1 cellular context compared by ENCODE assay signal in the genomic region with DNA sequence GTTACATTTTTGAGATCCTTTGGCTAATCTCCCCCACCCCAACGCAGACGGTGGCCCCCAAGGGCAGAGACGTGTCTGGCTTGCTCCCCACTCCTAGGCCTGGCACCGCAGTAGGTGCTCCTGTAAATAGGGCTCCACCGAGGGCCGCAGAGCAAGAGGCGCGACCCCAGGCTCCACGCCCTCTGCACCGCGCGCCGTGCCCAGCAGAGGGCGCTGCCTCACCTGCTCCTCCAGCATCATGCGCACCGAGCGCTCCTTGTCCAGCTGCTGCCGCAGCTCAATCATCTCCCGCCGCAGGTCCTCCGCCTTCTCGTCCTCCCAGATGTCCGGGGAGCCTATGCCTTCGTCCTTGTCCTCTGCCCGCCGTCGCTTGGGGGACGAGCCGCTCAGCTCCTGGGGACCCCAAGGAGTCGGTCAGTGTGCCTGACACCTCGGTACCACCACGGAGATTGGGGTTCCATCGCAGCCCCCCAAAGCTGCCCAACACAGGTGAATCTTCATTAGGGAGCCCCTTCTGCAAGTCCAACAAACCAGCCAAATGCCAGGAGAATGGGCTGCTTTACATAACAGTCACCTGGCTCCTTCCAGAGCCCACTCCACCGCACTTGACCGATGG.
TF ChIP-seq lines count a peak whose summit lies in the region.

No MANE protein-coding gene starts in this region.

TF ChIP-seq in K562, 482 proteins besides CTCF, POLR2A, EP300 and RAD21 (continued from another document and continues in another):
- TF ChIP-seq, protein P1, sequence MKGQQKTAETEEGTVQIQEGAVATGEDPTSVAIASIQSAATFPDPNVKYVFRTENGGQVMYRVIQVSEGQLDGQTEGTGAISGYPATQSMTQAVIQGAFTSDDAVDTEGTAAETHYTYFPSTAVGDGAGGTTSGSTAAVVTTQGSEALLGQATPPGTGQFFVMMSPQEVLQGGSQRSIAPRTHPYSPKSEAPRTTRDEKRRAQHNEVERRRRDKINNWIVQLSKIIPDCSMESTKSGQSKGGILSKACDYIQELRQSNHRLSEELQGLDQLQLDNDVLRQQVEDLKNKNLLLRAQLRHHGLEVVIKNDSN (CRISPR knock-in tag; IDR thresholded peaks at IDR 0.05): 0 out of 2 replicates have a peak, but pooled peaks have one; percentile 12
- TF ChIP-seq, protein P2, sequence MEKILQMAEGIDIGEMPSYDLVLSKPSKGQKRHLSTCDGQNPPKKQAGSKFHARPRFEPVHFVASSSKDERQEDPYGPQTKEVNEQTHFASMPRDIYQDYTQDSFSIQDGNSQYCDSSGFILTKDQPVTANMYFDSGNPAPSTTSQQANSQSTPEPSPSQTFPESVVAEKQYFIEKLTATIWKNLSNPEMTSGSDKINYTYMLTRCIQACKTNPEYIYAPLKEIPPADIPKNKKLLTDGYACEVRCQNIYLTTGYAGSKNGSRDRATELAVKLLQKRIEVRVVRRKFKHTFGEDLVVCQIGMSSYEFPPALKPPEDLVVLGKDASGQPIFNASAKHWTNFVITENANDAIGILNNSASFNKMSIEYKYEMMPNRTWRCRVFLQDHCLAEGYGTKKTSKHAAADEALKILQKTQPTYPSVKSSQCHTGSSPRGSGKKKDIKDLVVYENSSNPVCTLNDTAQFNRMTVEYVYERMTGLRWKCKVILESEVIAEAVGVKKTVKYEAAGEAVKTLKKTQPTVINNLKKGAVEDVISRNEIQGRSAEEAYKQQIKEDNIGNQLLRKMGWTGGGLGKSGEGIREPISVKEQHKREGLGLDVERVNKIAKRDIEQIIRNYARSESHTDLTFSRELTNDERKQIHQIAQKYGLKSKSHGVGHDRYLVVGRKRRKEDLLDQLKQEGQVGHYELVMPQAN (IDR thresholded peaks at IDR 0.05; ENCODE audit: borderline replicate concordance): no peak
- TF ChIP-seq THRAP3 (IDR thresholded peaks at IDR 0.05; ENCODE audit: borderline replicate concordance) (no peak), ZNF76 (CRISPR knock-in tag; IDR thresholded peaks at IDR 0.05; ENCODE audit: borderline replicate concordance) (no peak), XRCC5 (IDR thresholded peaks at IDR 0.05; ENCODE audit: low read depth, low read length) (peak; percentile 38; the same call in 1 of the 2 replicates), CTBP1 (IDR thresholded peaks at IDR 0.05; ENCODE audit: borderline replicate concordance) (peak; percentile 47; the same call in 1 of the 2 replicates), CXXC5 (CRISPR knock-in tag; IDR thresholded peaks at IDR 0.05) (0 out of 2 replicates have a peak, but pooled peaks have one; percentile 13), ZBTB1 (CRISPR knock-in tag; IDR thresholded peaks at IDR 0.05; ENCODE audit: borderline replicate concordance, low read depth) (no peak), PTBP1 (IDR thresholded peaks at IDR 0.05; ENCODE audit: low read depth, low read length) (no peak), ZBTB7A (IDR thresholded peaks at IDR 0.05; ENCODE audit: borderline replicate concordance, control insufficient read depth, low read depth, low read length) (no peak), TCF3 (CRISPR knock-in tag; IDR thresholded peaks at IDR 0.05) (no peak), CEBPB (tag; IDR thresholded peaks at IDR 0.05) (no peak), HNRNPK (IDR thresholded peaks at IDR 0.05; ENCODE audit: low read depth, low read length, poor library complexity, severe bottlenecking) (no peak), RB1 (IDR thresholded peaks at IDR 0.05; ENCODE audit: low read depth) (peak; percentile 50; the same call in 1 of the 2 replicates), SMARCE1 (IDR thresholded peaks at IDR 0.05) (no peak), ZNF3 (CRISPR knock-in tag; IDR thresholded peaks at IDR 0.05) (no peak)
- TF ChIP-seq, protein P3, sequence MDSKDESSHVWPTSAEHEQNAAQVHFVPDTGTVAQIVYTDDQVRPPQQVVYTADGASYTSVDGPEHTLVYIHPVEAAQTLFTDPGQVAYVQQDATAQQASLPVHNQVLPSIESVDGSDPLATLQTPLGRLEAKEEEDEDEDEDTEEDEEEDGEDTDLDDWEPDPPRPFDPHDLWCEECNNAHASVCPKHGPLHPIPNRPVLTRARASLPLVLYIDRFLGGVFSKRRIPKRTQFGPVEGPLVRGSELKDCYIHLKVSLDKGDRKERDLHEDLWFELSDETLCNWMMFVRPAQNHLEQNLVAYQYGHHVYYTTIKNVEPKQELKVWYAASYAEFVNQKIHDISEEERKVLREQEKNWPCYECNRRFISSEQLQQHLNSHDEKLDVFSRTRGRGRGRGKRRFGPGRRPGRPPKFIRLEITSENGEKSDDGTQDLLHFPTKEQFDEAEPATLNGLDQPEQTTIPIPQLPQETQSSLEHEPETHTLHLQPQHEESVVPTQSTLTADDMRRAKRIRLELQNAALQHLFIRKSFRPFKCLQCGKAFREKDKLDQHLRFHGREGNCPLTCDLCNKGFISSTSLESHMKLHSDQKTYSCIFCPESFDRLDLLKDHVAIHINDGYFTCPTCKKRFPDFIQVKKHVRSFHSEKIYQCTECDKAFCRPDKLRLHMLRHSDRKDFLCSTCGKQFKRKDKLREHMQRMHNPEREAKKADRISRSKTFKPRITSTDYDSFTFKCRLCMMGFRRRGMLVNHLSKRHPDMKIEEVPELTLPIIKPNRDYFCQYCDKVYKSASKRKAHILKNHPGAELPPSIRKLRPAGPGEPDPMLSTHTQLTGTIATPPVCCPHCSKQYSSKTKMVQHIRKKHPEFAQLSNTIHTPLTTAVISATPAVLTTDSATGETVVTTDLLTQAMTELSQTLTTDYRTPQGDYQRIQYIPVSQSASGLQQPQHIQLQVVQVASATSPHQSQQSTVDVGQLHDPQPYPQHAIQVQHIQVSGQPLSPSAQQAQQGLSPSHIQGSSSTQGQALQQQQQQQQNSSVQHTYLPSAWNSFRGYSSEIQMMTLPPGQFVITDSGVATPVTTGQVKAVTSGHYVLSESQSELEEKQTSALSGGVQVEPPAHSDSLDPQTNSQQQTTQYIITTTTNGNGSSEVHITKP (IDR thresholded peaks at IDR 0.05; ENCODE audit: partially characterized antibody): no peak
- TF ChIP-seq, protein P4, sequence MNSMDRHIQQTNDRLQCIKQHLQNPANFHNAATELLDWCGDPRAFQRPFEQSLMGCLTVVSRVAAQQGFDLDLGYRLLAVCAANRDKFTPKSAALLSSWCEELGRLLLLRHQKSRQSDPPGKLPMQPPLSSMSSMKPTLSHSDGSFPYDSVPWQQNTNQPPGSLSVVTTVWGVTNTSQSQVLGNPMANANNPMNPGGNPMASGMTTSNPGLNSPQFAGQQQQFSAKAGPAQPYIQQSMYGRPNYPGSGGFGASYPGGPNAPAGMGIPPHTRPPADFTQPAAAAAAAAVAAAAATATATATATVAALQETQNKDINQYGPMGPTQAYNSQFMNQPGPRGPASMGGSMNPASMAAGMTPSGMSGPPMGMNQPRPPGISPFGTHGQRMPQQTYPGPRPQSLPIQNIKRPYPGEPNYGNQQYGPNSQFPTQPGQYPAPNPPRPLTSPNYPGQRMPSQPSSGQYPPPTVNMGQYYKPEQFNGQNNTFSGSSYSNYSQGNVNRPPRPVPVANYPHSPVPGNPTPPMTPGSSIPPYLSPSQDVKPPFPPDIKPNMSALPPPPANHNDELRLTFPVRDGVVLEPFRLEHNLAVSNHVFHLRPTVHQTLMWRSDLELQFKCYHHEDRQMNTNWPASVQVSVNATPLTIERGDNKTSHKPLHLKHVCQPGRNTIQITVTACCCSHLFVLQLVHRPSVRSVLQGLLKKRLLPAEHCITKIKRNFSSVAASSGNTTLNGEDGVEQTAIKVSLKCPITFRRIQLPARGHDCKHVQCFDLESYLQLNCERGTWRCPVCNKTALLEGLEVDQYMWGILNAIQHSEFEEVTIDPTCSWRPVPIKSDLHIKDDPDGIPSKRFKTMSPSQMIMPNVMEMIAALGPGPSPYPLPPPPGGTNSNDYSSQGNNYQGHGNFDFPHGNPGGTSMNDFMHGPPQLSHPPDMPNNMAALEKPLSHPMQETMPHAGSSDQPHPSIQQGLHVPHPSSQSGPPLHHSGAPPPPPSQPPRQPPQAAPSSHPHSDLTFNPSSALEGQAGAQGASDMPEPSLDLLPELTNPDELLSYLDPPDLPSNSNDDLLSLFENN (IDR thresholded peaks at IDR 0.05; ENCODE audit: low read depth in 2 of 2, low read length in 2 of 2): no peak
- TF ChIP-seq, protein P5, sequence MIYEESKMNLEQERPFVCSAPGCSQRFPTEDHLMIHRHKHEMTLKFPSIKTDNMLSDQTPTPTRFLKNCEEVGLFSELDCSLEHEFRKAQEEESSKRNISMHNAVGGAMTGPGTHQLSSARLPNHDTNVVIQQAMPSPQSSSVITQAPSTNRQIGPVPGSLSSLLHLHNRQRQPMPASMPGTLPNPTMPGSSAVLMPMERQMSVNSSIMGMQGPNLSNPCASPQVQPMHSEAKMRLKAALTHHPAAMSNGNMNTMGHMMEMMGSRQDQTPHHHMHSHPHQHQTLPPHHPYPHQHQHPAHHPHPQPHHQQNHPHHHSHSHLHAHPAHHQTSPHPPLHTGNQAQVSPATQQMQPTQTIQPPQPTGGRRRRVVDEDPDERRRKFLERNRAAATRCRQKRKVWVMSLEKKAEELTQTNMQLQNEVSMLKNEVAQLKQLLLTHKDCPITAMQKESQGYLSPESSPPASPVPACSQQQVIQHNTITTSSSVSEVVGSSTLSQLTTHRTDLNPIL (CRISPR knock-in tag; IDR thresholded peaks at IDR 0.05): no peak
- TF ChIP-seq, protein P6, sequence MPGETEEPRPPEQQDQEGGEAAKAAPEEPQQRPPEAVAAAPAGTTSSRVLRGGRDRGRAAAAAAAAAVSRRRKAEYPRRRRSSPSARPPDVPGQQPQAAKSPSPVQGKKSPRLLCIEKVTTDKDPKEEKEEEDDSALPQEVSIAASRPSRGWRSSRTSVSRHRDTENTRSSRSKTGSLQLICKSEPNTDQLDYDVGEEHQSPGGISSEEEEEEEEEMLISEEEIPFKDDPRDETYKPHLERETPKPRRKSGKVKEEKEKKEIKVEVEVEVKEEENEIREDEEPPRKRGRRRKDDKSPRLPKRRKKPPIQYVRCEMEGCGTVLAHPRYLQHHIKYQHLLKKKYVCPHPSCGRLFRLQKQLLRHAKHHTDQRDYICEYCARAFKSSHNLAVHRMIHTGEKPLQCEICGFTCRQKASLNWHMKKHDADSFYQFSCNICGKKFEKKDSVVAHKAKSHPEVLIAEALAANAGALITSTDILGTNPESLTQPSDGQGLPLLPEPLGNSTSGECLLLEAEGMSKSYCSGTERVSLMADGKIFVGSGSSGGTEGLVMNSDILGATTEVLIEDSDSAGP (CRISPR knock-in tag; IDR thresholded peaks at IDR 0.05): no peak
- TF ChIP-seq, protein P7, sequence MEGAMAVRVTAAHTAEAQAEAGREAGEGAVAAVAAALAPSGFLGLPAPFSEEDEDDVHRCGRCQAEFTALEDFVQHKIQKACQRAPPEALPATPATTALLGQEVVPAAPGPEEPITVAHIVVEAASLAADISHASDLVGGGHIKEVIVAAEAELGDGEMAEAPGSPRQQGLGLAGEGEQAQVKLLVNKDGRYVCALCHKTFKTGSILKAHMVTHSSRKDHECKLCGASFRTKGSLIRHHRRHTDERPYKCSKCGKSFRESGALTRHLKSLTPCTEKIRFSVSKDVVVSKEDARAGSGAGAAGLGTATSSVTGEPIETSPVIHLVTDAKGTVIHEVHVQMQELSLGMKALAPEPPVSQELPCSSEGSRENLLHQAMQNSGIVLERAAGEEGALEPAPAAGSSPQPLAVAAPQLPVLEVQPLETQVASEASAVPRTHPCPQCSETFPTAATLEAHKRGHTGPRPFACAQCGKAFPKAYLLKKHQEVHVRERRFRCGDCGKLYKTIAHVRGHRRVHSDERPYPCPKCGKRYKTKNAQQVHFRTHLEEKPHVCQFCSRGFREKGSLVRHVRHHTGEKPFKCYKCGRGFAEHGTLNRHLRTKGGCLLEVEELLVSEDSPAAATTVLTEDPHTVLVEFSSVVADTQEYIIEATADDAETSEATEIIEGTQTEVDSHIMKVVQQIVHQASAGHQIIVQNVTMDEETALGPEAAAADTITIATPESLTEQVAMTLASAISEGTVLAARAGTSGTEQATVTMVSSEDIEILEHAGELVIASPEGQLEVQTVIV (CRISPR knock-in tag; IDR thresholded peaks at IDR 0.05; ENCODE audit: borderline replicate concordance): no peak
- TF ChIP-seq, protein P8, sequence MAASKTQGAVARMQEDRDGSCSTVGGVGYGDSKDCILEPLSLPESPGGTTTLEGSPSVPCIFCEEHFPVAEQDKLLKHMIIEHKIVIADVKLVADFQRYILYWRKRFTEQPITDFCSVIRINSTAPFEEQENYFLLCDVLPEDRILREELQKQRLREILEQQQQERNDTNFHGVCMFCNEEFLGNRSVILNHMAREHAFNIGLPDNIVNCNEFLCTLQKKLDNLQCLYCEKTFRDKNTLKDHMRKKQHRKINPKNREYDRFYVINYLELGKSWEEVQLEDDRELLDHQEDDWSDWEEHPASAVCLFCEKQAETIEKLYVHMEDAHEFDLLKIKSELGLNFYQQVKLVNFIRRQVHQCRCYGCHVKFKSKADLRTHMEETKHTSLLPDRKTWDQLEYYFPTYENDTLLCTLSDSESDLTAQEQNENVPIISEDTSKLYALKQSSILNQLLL (CRISPR knock-in tag; IDR thresholded peaks at IDR 0.05; ENCODE audit: borderline replicate concordance): no peak
- TF ChIP-seq, protein P9, sequence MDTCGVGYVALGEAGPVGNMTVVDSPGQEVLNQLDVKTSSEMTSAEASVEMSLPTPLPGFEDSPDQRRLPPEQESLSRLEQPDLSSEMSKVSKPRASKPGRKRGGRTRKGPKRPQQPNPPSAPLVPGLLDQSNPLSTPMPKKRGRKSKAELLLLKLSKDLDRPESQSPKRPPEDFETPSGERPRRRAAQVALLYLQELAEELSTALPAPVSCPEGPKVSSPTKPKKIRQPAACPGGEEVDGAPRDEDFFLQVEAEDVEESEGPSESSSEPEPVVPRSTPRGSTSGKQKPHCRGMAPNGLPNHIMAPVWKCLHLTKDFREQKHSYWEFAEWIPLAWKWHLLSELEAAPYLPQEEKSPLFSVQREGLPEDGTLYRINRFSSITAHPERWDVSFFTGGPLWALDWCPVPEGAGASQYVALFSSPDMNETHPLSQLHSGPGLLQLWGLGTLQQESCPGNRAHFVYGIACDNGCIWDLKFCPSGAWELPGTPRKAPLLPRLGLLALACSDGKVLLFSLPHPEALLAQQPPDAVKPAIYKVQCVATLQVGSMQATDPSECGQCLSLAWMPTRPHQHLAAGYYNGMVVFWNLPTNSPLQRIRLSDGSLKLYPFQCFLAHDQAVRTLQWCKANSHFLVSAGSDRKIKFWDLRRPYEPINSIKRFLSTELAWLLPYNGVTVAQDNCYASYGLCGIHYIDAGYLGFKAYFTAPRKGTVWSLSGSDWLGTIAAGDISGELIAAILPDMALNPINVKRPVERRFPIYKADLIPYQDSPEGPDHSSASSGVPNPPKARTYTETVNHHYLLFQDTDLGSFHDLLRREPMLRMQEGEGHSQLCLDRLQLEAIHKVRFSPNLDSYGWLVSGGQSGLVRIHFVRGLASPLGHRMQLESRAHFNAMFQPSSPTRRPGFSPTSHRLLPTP (IDR thresholded peaks at IDR 0.05; ENCODE audit: borderline replicate concordance, extremely low read depth, insufficient read length): no peak
- TF ChIP-seq, protein P10, sequence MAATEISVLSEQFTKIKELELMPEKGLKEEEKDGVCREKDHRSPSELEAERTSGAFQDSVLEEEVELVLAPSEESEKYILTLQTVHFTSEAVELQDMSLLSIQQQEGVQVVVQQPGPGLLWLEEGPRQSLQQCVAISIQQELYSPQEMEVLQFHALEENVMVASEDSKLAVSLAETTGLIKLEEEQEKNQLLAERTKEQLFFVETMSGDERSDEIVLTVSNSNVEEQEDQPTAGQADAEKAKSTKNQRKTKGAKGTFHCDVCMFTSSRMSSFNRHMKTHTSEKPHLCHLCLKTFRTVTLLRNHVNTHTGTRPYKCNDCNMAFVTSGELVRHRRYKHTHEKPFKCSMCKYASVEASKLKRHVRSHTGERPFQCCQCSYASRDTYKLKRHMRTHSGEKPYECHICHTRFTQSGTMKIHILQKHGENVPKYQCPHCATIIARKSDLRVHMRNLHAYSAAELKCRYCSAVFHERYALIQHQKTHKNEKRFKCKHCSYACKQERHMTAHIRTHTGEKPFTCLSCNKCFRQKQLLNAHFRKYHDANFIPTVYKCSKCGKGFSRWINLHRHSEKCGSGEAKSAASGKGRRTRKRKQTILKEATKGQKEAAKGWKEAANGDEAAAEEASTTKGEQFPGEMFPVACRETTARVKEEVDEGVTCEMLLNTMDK (IDR thresholded peaks at IDR 0.05; ENCODE audit: borderline replicate concordance, insufficient read depth, low read depth, low read length, poor library complexity, severe bottlenecking): peak; percentile 71
